ENCODE assay signal across 17 cellular contexts in genomic region chr17:55303701-55304145, GRCh38. TPM values are rescaled to one million over a fixed set of nuclear protein-coding genes. Genes with fewer than 3 reads are reported as not detected.
DNase-seq lines count a peak whose midpoint lies in the region; ATAC-seq and TF ChIP-seq lines count a peak whose summit lies in the region.
"Had no signal": no experiment of that assay in that cellular context is flagged by ENCODE, and none has a peak within 500 bp of the region (broad histone marks: within the 10 kb centered on the region; RNA-seq: fewer than 3 reads in every experiment).

No MANE protein-coding gene starts in this region.

- intact Hi-C loops in CD14-positive monocyte (cut with micrococcal nuclease), result no loop called here

- no peaks in the 10 kb centered on the region for H3K9me3 Mint-ChIP-seq in activated naive CD8-positive, alpha-beta T cell treated with anti-CD3 and anti-CD28 coated beads, Interleukin-2, amount 50 U/mL, for 24 hours
- H3K9me3 Mint-ChIP-seq in activated naive CD8-positive, alpha-beta T cell treated with anti-CD3 and anti-CD28 coated beads for 36 hours, result no peaks in the 10 kb centered on the region
- peaks cover 0 to 2% (median 0%) of the 10 kb centered on the region in 7 donors for H3K9me3 Mint-ChIP-seq in CD14-positive monocyte
- H3K9me3 Mint-ChIP-seq: GM23338, WTC11 had no signal

- H3K9me3 ChIP-seq in RWPE2 (ENCODE audit: severe bottlenecking) (no peaks in the 10 kb centered on the region), esophagus (ENCODE audit: control insufficient read depth in 2 of 2, insufficient read depth in 1 of 2, low read depth in 1 of 2, low read length in 1 of 2) (no peaks in the 10 kb centered on the region)
- H3K9me3 ChIP-seq: heart right ventricle had no signal

- DNase-seq in activated naive CD8-positive, alpha-beta T cell treated with anti-CD3 and anti-CD28 coated beads, Interleukin-2, amount 50 U/mL, for 24 hours, result no peak
- no peak for DNase-seq in activated naive CD8-positive, alpha-beta T cell treated with anti-CD3 and anti-CD28 coated beads for 36 hours
- DNase-seq in RWPE2 (ENCODE audit: low spot score) (no peak), CD14-positive monocyte (ENCODE audit: low spot score) (no peak)
- DNase-seq in stimulated activated naive CD8-positive, alpha-beta T cell treated with anti-CD3 and anti-CD28 coated beads, Interleukin-15, Interleukin-2, amounts not matched to agents 100 U/mL and 50 U/mL, for 24 hours, result no peak
- DNase-seq in stimulated activated CD4-positive, alpha-beta T cell treated with anti-CD3 and anti-CD28 coated beads, Interleukin-2, amount 100 ng/mL, for 48 hours, result no peak
- DNase-seq: activated T-cell treated with anti-CD3 and anti-CD28 coated beads, Interleukin-2, amount 50 U/mL, for 1 hour; DMS53; effector CD8-positive, alpha-beta T cell; heart right ventricle; left colon; NCI-H2029 treated with DMSO at 0.1 percent for 48 hours; stimulated activated CD4-positive, alpha-beta T cell treated with anti-CD3 and anti-CD28 coated beads, Interleukin-2, amount 100 ng/mL, for 24 hours had no signal

- no peak overlapping the region for H3K27ac ChIP-seq in RWPE2 (ENCODE audit: poor library complexity, severe bottlenecking)
- peak overlapping the region; percentile 17 to 22 for H3K27ac ChIP-seq in esophagus (ENCODE audit: low read depth in 2 of 2, low read length in 1 of 2)
- H3K27ac ChIP-seq: heart right ventricle had no signal

- H3K27me3 ChIP-seq in RWPE2 (ENCODE audit: insufficient read depth, poor library complexity, severe bottlenecking), result no peaks in the 10 kb centered on the region
- no peaks in the 10 kb centered on the region for H3K27me3 ChIP-seq in esophagus (ENCODE audit: control insufficient read depth in 1 of 2, insufficient read depth in 2 of 2, low read length in 2 of 2)
- H3K27me3 ChIP-seq: heart right ventricle had no signal

- peaks cover 11% of the 10 kb centered on the region for H3K27me3 Mint-ChIP-seq in activated naive CD8-positive, alpha-beta T cell treated with anti-CD3 and anti-CD28 coated beads, Interleukin-2, amount 50 U/mL, for 24 hours
- H3K27me3 Mint-ChIP-seq in activated naive CD8-positive, alpha-beta T cell treated with anti-CD3 and anti-CD28 coated beads for 36 hours, result no peaks in the 10 kb centered on the region
- H3K27me3 Mint-ChIP-seq in CD14-positive monocyte (ENCODE audit: low read depth in 3 of 3), result peaks cover 0 to 7% (median 0%) of the 10 kb centered on the region in 3 donors

- H3K36me3 ChIP-seq in RWPE2 (ENCODE audit: low read depth) (no peaks in the 10 kb centered on the region), esophagus (ENCODE audit: control insufficient read depth in 2 of 2, insufficient read depth in 2 of 2, low read length in 1 of 2) (no peaks in the 10 kb centered on the region)

- TF ChIP-seq CTCF in RWPE2 (IDR thresholded peaks at IDR 0.05; ENCODE audit: poor library complexity, severe bottlenecking) (peak; percentile 12), CD14-positive monocyte (IDR thresholded peaks at IDR 0.05) (no peak)

- WGBS in esophagus, 2 donors, result 45 to 65% methylated on average over 7 of the region's 7 CpGs

- peak; percentile 59 for ATAC-seq in activated naive CD8-positive, alpha-beta T cell treated with anti-CD3 and anti-CD28 coated beads, Interleukin-2, amount 50 U/mL, for 24 hours
- ATAC-seq in RWPE2 (ENCODE audit: low read depth), result no peak
- peak; percentile 35 for ATAC-seq in stimulated activated naive CD8-positive, alpha-beta T cell treated with anti-CD3 and anti-CD28 coated beads, Interleukin-15, Interleukin-2, amounts not matched to agents 100 U/mL and 50 U/mL, for 24 hours
- ATAC-seq in HG03442 (IDR thresholded peaks at IDR 0.05; ENCODE audit: unreplicated experiment), result no peak
- ATAC-seq: GM23338, left colon, WTC11 had no signal

- no peak overlapping the region for H3K4me3 Mint-ChIP-seq in activated naive CD8-positive, alpha-beta T cell treated with anti-CD3 and anti-CD28 coated beads, Interleukin-2, amount 50 U/mL, for 24 hours
- no peak overlapping the region for H3K4me3 Mint-ChIP-seq in activated naive CD8-positive, alpha-beta T cell treated with anti-CD3 and anti-CD28 coated beads for 36 hours
- no peak overlapping the region for H3K4me3 Mint-ChIP-seq in CD14-positive monocyte
- H3K4me3 Mint-ChIP-seq: GM23338, WTC11 had no signal

- H3K4me1 Mint-ChIP-seq in activated naive CD8-positive, alpha-beta T cell treated with anti-CD3 and anti-CD28 coated beads, Interleukin-2, amount 50 U/mL, for 24 hours, result no peaks in the 10 kb centered on the region
- H3K4me1 Mint-ChIP-seq in activated naive CD8-positive, alpha-beta T cell treated with anti-CD3 and anti-CD28 coated beads for 36 hours, result no peaks in the 10 kb centered on the region
- H3K4me1 Mint-ChIP-seq in CD14-positive monocyte, result no peaks in the 10 kb centered on the region

- H3K4me3 ChIP-seq in RWPE2 (ENCODE audit: severe bottlenecking), result no peak overlapping the region
- H3K4me3 ChIP-seq in esophagus (ENCODE audit: low read depth in 1 of 2, low read length in 2 of 2), result no peak overlapping the region
- H3K4me3 ChIP-seq: GM23338, heart right ventricle had no signal

- H3K4me1 ChIP-seq in RWPE2 (ENCODE audit: insufficient read depth, poor library complexity, severe bottlenecking) (no peaks in the 10 kb centered on the region), esophagus (ENCODE audit: control insufficient read depth in 2 of 2, insufficient read depth in 2 of 2, low read length in 1 of 2) (peaks cover 4 to 23% of the 10 kb centered on the region in 2 donors)

- no peak overlapping the region for H3K27ac Mint-ChIP-seq in activated naive CD8-positive, alpha-beta T cell treated with anti-CD3 and anti-CD28 coated beads, Interleukin-2, amount 50 U/mL, for 24 hours
- no peak overlapping the region for H3K27ac Mint-ChIP-seq in activated naive CD8-positive, alpha-beta T cell treated with anti-CD3 and anti-CD28 coated beads for 36 hours
- no peak overlapping the region for H3K27ac Mint-ChIP-seq in CD14-positive monocyte
- H3K27ac Mint-ChIP-seq: GM23338, WTC11 had no signal

- H3K36me3 Mint-ChIP-seq in activated naive CD8-positive, alpha-beta T cell treated with anti-CD3 and anti-CD28 coated beads, Interleukin-2, amount 50 U/mL, for 24 hours (ENCODE audit: low read depth), result no peaks in the 10 kb centered on the region
- no peaks in the 10 kb centered on the region for H3K36me3 Mint-ChIP-seq in activated naive CD8-positive, alpha-beta T cell treated with anti-CD3 and anti-CD28 coated beads for 36 hours
- no peaks in the 10 kb centered on the region for H3K36me3 Mint-ChIP-seq in CD14-positive monocyte
- H3K36me3 Mint-ChIP-seq: WTC11 had no signal

RNA-seq across cellular contexts. Expression of gene HLF, which starts 39.0 kb away (rescaled TPM):
- under 1 TPM; 0.19 to 0.32 TPM for total RNA-seq in activated naive CD8-positive, alpha-beta T cell treated with anti-CD3 and anti-CD28 coated beads for 36 hours
- 10 to 100 TPM in 1 of 2 donors, 1 to 10 TPM in 1; 6.4 to 12.7 TPM for polyA plus RNA-seq in esophagus
- polyA plus RNA-seq in CD14-positive monocyte, result not detected
- polyA plus RNA-seq: GM23338 had no signal

Comparison
In these comparisons a context has a peak if more than half of its experiments do, and no peak if none do; other contexts are left out.
1. ATAC-seq: peak in activated naive CD8-positive, alpha-beta T cell treated with anti-CD3 and anti-CD28 coated beads, Interleukin-2, amount 50 U/mL, for 24 hours (single experiment) and stimulated activated naive CD8-positive, alpha-beta T cell treated with anti-CD3 and anti-CD28 coated beads, Interleukin-15, Interleukin-2, amounts not matched to agents 100 U/mL and 50 U/mL, for 24 hours (single experiment); none in RWPE2 (single experiment) and HG03442 (single experiment).
2. RNA of gene HLF, which starts 39.0 kb away (polyA plus RNA-seq): 6.4 to 12.7 TPM in esophagus; not detected in CD14-positive monocyte; every median in the first group is over 4 times any median in the second.